ENCODE assay signal across 10 cellular contexts in genomic region chr11:11618973-11619435, GRCh38. TPM values are rescaled to one million over a fixed set of nuclear protein-coding genes. Genes with fewer than 3 reads are reported as not detected.
DNase-seq lines count a peak whose midpoint lies in the region; ATAC-seq and TF ChIP-seq lines count a peak whose summit lies in the region.
"Had no signal": no experiment of that assay in that cellular context is flagged by ENCODE, and none has a peak within 500 bp of the region (broad histone marks: within the 10 kb centered on the region; RNA-seq: fewer than 3 reads in every experiment).

No MANE protein-coding gene starts in this region.

- H3K4me3 ChIP-seq in right cardiac atrium (ENCODE audit: low read length) (peak overlapping the region; percentile 76), aorta (ENCODE audit: low read length in 2 of 2) (no peak overlapping the region)
- H3K4me3 ChIP-seq: smooth muscle cell had no signal

- ATAC-seq in right cardiac atrium (no peak), left cardiac atrium (no peak), foreskin keratinocyte (no peak), aorta (ENCODE audit: low FRiP score) (no peak), HG03135 (IDR thresholded peaks at IDR 0.05; ENCODE audit: unreplicated experiment) (no peak)

- POLR2A ChIA-PET in RWPE1 (lab: Yijun Ruan, JAX; ENCODE audit: low non-redundant PET): no interaction called here

- H3K4me1 ChIP-seq in right cardiac atrium (ENCODE audit: control insufficient read depth, insufficient read depth, low read length) (peaks cover 3% of the 10 kb centered on the region), foreskin keratinocyte (peaks cover 7% of the 10 kb centered on the region), aorta (ENCODE audit: control insufficient read depth in 1 of 2, insufficient read depth in 2 of 2, low read length in 2 of 2) (peaks cover 0 to 6% of the 10 kb centered on the region in 2 donors)

- DNase-seq in right cardiac atrium: no peak
- DNase-seq in left cardiac atrium: no peak
- DNase-seq in RWPE1 (ENCODE audit: low spot score): no peak
- no peak for DNase-seq in foreskin keratinocyte
- DNase-seq in aorta: no peak
- no peak for DNase-seq in UCSD-AML1 (lab: John Stamatoyannopoulos, UW; ENCODE audit: unreplicated experiment)
- DNase-seq in activated CD4-positive, alpha-beta T cell treated with anti-CD3 and anti-CD28 coated beads for 1 hour: no peak
- DNase-seq: HCEC 1CT had no signal

- peak overlapping the region; percentile 44 for H3K27ac ChIP-seq in right cardiac atrium (ENCODE audit: low read length)
- no peak overlapping the region for H3K27ac ChIP-seq in RWPE1
- H3K27ac ChIP-seq in foreskin keratinocyte: no peak overlapping the region
- H3K27ac ChIP-seq in aorta (ENCODE audit: low read depth in 1 of 2, low read length in 2 of 2): peak overlapping the region; percentile 76 to 87

- no peaks in the 10 kb centered on the region for H3K36me3 ChIP-seq in aorta (ENCODE audit: control insufficient read depth in 1 of 2, insufficient read depth in 2 of 2, low read length in 1 of 2)

- H3K27me3 ChIP-seq in right cardiac atrium (ENCODE audit: control insufficient read depth, insufficient read depth) (no peaks in the 10 kb centered on the region), foreskin keratinocyte (no peaks in the 10 kb centered on the region), aorta (ENCODE audit: control insufficient read depth in 1 of 2, insufficient read depth in 2 of 2, low read length in 1 of 2) (no peaks in the 10 kb centered on the region)

- H3K9me3 ChIP-seq in right cardiac atrium (ENCODE audit: control insufficient read depth, low read length) (no peaks in the 10 kb centered on the region), aorta (ENCODE audit: control insufficient read depth, low read length) (no peaks in the 10 kb centered on the region)

- CTCF ChIA-PET in RWPE1 (lab: Yijun Ruan, JAX): no interaction called here

- 58% methylated on average over 4 of the region's 4 CpGs for WGBS in right cardiac atrium
- WGBS in aorta, 2 donors: 17 to 21% methylated on average over 4 of the region's 4 CpGs

- intact Hi-C loops in right cardiac atrium (cut with DNase I) (loop anchor here in 2 of 4 donors (5.0 to 10.0 kb wide), 2 partner anchors 82 to 84 kb away; no protein-coding TSS in a partner anchor), left cardiac atrium (cut with DNase I) (loop anchor here in 1 of 2 donors (2.0 kb wide), 1 partner anchor 156 kb away; no protein-coding TSS in a partner anchor), aorta (cut with DNase I) (loop anchor here (2.0 to 10.0 kb wide), 3 partner anchors 34 to 154 kb away; no protein-coding TSS in a partner anchor)

- TF ChIP-seq CTCF in RWPE1 (conservative IDR thresholded peaks at IDR 0.05; ENCODE audit: low read depth): peak; percentile 7; the same call in 1 of the 2 replicates
- TF ChIP-seq CTCF in foreskin keratinocyte (conservative IDR thresholded peaks at IDR 0.05): peak; percentile 32

RNA-seq across cellular contexts. Expression of gene GALNT18, which starts 2.8 kb away (rescaled TPM):
- total RNA-seq in right cardiac atrium (10 to 100 TPM; 17.5 to 32.2 (median 25.5) TPM), left cardiac atrium (10 to 100 TPM; 20.1 to 21.5 TPM), foreskin keratinocyte (35.1 and 36.0 TPM in 2 replicates), aorta (10 to 100 TPM; 37.3 to 60.6 TPM)
- polyA plus RNA-seq in right cardiac atrium (18.4 TPM), foreskin keratinocyte (28.1 and 30.2 TPM in 2 replicates), aorta (1 to 10 TPM; 5.3 to 5.5 TPM)

Comparison
In these comparisons a context has a peak if more than half of its experiments do, and no peak if none do; other contexts are left out.
1. H3K27ac ChIP-seq: peak in right cardiac atrium (single experiment) and aorta (2 of 2); none in RWPE1 (single experiment) and foreskin keratinocyte (single experiment).